In genomic region chr6:105855433-105855832, GRCh38 we compare ENCODE assay signal across 19 cellular contexts.
"Had no signal": no experiment of that assay in that cellular context is flagged by ENCODE, and none has a peak within 500 bp of the region (broad histone marks: within the 10 kb centered on the region; RNA-seq: fewer than 3 reads in every experiment).

No MANE protein-coding gene starts in this region.

- DNase-seq: dermis blood vessel endothelial cell; dorsolateral prefrontal cortex; effector CD4-positive, alpha-beta T cell; effector memory CD4-positive, alpha-beta T cell; esophagus squamous epithelium; foreskin fibroblast; foreskin melanocyte; gastrocnemius medialis; glutamatergic neuron; head of caudate nucleus; heart right ventricle; hippocampal formation; left cardiac atrium; left lung; left ventricle myocardium superior; lower lobe of right lung; mesenchymal stem cell; mucosa of descending colon; naive B cell had no signal
